8 cellular contexts compared by ENCODE assay signal in genomic region chr7:139828880-139829653, GRCh38. TPM values are rescaled to one million over a fixed set of nuclear protein-coding genes. Genes with fewer than 3 reads are reported as not detected.
DNase-seq lines count a peak whose midpoint lies in the region; ATAC-seq and TF ChIP-seq lines count a peak whose summit lies in the region.

TBXAS1 (plus strand) TSS chr7:139829264; CDS start chr7:139829391, 127 bp downstream.

- H3K23ac ChIP-seq in mesenchymal stem cell (ENCODE audit: low read length in 2 of 2) = no peak within 1 kb of the TSS

- no peaks in the 10 kb centered on the region for H3K9me2 ChIP-seq in Loucy (replicated peaks; ENCODE audit: low read depth, low read length)

- no peaks in the 10 kb centered on the region for H3F3A ChIP-seq in Loucy (ENCODE audit: low read depth)

- H3K27ac ChIP-seq in ascending aorta (no peak within 1 kb of the TSS), mesenchymal stem cell (ENCODE audit: low read length, poor library complexity, severe bottlenecking) (peak within 1 kb of the TSS; percentile 97)

- H3K14ac ChIP-seq in mesenchymal stem cell (ENCODE audit: low read length in 2 of 2) = no peak within 1 kb of the TSS

- peak within 1 kb of the TSS in 1 of 2 experiments; percentile 36 for H3K4ac ChIP-seq in mesenchymal stem cell (ENCODE audit: low read depth in 1 of 2, low read length in 2 of 2)

- no peak within 1 kb of the TSS for H2BK120ac ChIP-seq in mesenchymal stem cell (ENCODE audit: low read depth, low read length)

- H3K79me1 ChIP-seq in mesenchymal stem cell (replicated peaks; ENCODE audit: low read length, poor library complexity, severe bottlenecking) = peaks cover 8% of the 10 kb centered on the region

- peak within 1 kb of the TSS; percentile 65 for H3K4me3 ChIP-seq in Loucy (ENCODE audit: low read length, poor library complexity, severe bottlenecking)
- H3K4me3 ChIP-seq in ascending aorta = peak within 1 kb of the TSS; percentile 0 to 6
- H3K4me3 ChIP-seq in mesenchymal stem cell (ENCODE audit: insufficient read depth in 1 of 2, low read depth in 1 of 2, low read length in 2 of 2) = no peak within 1 kb of the TSS

- H3K79me2 ChIP-seq in Loucy (ENCODE audit: insufficient read depth, low read length) = no peaks in the 10 kb centered on the region

- peak within 1 kb of the TSS; percentile 16 to 81 for H2BK12ac ChIP-seq in mesenchymal stem cell (ENCODE audit: low read length in 2 of 2)

- H4K8ac ChIP-seq in mesenchymal stem cell (ENCODE audit: low read length) = peak within 1 kb of the TSS; percentile 48

- H3K27me3 ChIP-seq in Loucy (ENCODE audit: insufficient read depth, low read length, poor library complexity, severe bottlenecking) = no peaks in the 10 kb centered on the region
- no peaks in the 10 kb centered on the region for H3K27me3 ChIP-seq in ascending aorta
- H3K27me3 ChIP-seq in mesenchymal stem cell (ENCODE audit: control insufficient read depth in 1 of 2, insufficient read depth in 1 of 2, low read length in 2 of 2) = peaks cover 0 to 26% of the 10 kb centered on the region in 2 experiments

- H3K4me2 ChIP-seq in Loucy (ENCODE audit: low read depth, low read length, poor library complexity, severe bottlenecking) (peak within 1 kb of the TSS; percentile 70), mesenchymal stem cell (ENCODE audit: low read length, poor library complexity, severe bottlenecking) (peak within 1 kb of the TSS; percentile 17)

- peak; percentile 14 for DNase-seq in activated naive CD4-positive, alpha-beta T cell treated with anti-CD3 and anti-CD28 coated beads for 36 hours
- DNase-seq in activated naive CD4-positive, alpha-beta T cell (lab: John Stamatoyannopoulos, UW) = no peak
- DNase-seq in ascending aorta (ENCODE audit: low spot score in 2 of 2) (no peak), mesenchymal stem cell (no peak), ureter (ENCODE audit: low spot score) (no peak), GM10266 (ENCODE audit: extremely low spot score) (no peak)

- H4K20me1 ChIP-seq in Loucy (ENCODE audit: insufficient read depth, low read length, poor library complexity, severe bottlenecking) = no peaks in the 10 kb centered on the region

- no peak within 1 kb of the TSS for H2BK15ac ChIP-seq in mesenchymal stem cell (ENCODE audit: low read depth, poor library complexity, severe bottlenecking)

- intact Hi-C loops in activated naive CD4-positive, alpha-beta T cell treated with anti-CD3 and anti-CD28 coated beads for 36 hours (cut with micrococcal nuclease) = loop anchor here (1.0 to 10.0 kb wide), 4 partner anchors 54 to 324 kb away; no protein-coding TSS in a partner anchor
- intact Hi-C loops in ascending aorta (cut with DNase I) = no loop called here

- TF ChIP-seq CTCF in Loucy (conservative IDR thresholded peaks at IDR 0.05; ENCODE audit: low read length) = no peak
- no peak for TF ChIP-seq CTCF in ascending aorta (IDR thresholded peaks at IDR 0.05)
- TF ChIP-seq CTCF in GM10266 (IDR thresholded peaks at IDR 0.05; ENCODE audit: control insufficient read depth, insufficient read depth, low read depth, missing control alignments) = no peak

- H3K9me3 ChIP-seq in Loucy (ENCODE audit: insufficient read depth, low read depth, low read length) (no peaks in the 10 kb centered on the region), ascending aorta (no peaks in the 10 kb centered on the region), mesenchymal stem cell (ENCODE audit: control insufficient read depth, low read length) (peaks cover 2% of the 10 kb centered on the region)

- ATAC-seq in HG03469 (IDR thresholded peaks at IDR 0.05; ENCODE audit: unreplicated experiment) = no peak

- 97% methylated on average over 8 of the region's 9 CpGs for WGBS in mesenchymal stem cell

- H2AK5ac ChIP-seq in mesenchymal stem cell (ENCODE audit: low read length, severe bottlenecking) = peak within 1 kb of the TSS; percentile 96

- peaks cover 4% of the 10 kb centered on the region for H3K27me3 Mint-ChIP-seq in activated naive CD4-positive, alpha-beta T cell treated with anti-CD3 and anti-CD28 coated beads for 36 hours (ENCODE audit: low read depth)

- H2AFZ ChIP-seq in Loucy (ENCODE audit: low read length) (peak within 1 kb of the TSS; percentile 79), mesenchymal stem cell (ENCODE audit: low read depth, low read length) (no peak within 1 kb of the TSS)

- peak within 1 kb of the TSS; percentile 95 for H2BK5ac ChIP-seq in mesenchymal stem cell (ENCODE audit: low read depth, low read length, poor library complexity, severe bottlenecking)

- CTCF ChIA-PET in activated naive CD4-positive, alpha-beta T cell treated with anti-CD3 and anti-CD28 coated beads for 36 hours (lab: Charles Lee) = interaction anchor here (0.6 to 3.4 kb wide), 3 partner anchors 182 to 210 kb away, joined by 3 to 16 read pairs (median 15); no protein-coding TSS in a partner anchor

- peaks cover 5% of the 10 kb centered on the region for H3K9me3 Mint-ChIP-seq in activated naive CD4-positive, alpha-beta T cell treated with anti-CD3 and anti-CD28 coated beads for 36 hours

- peak within 1 kb of the TSS; percentile 50 for H3K4me3 Mint-ChIP-seq in activated naive CD4-positive, alpha-beta T cell treated with anti-CD3 and anti-CD28 coated beads for 36 hours

- H3K4me1 Mint-ChIP-seq in activated naive CD4-positive, alpha-beta T cell treated with anti-CD3 and anti-CD28 coated beads for 36 hours (ENCODE audit: low read depth) = peaks cover 24% of the 10 kb centered on the region

- H3K9ac ChIP-seq in Loucy (ENCODE audit: low read depth, low read length, poor library complexity, severe bottlenecking) (peak within 1 kb of the TSS; percentile 32), mesenchymal stem cell (ENCODE audit: low read length) (no peak within 1 kb of the TSS)

- H3K18ac ChIP-seq in mesenchymal stem cell (ENCODE audit: low read depth in 1 of 2, low read length in 2 of 2) = peak within 1 kb of the TSS; percentile 28 to 57

- H3K36me3 Mint-ChIP-seq in activated naive CD4-positive, alpha-beta T cell treated with anti-CD3 and anti-CD28 coated beads for 36 hours (ENCODE audit: low read depth) = peaks cover 2% of the 10 kb centered on the region

- no peaks in the 10 kb centered on the region for H3K36me3 ChIP-seq in Loucy (ENCODE audit: insufficient read depth, low read length)
- no peaks in the 10 kb centered on the region for H3K36me3 ChIP-seq in ascending aorta
- H3K36me3 ChIP-seq in mesenchymal stem cell (ENCODE audit: control insufficient read depth in 1 of 2, insufficient read depth in 2 of 2, low read depth in 1 of 2, low read length in 2 of 2) = no peaks in the 10 kb centered on the region

- peak within 1 kb of the TSS; percentile 77 for H3K27ac Mint-ChIP-seq in activated naive CD4-positive, alpha-beta T cell treated with anti-CD3 and anti-CD28 coated beads for 36 hours

- H3K4me1 ChIP-seq in Loucy (ENCODE audit: insufficient read depth, low read length, poor library complexity, severe bottlenecking) (peaks cover 30% of the 10 kb centered on the region), ascending aorta (no peaks in the 10 kb centered on the region), mesenchymal stem cell (ENCODE audit: control insufficient read depth, insufficient read depth, low read depth, low read length) (peaks cover 23% of the 10 kb centered on the region)

- peak within 1 kb of the TSS; percentile 45 for H4K91ac ChIP-seq in mesenchymal stem cell (ENCODE audit: low read length)

RNA-seq across cellular contexts. Expression of gene TBXAS1, which starts in this region (rescaled TPM):
- total RNA-seq in activated naive CD4-positive, alpha-beta T cell treated with anti-CD3 and anti-CD28 coated beads for 36 hours = 1 to 10 TPM in 1 of 2 experiments, under 1 TPM in 1; 0.83 to 1.1 TPM
- total RNA-seq in ascending aorta (3.8 TPM), ureter (13.0 TPM)
- polyA plus RNA-seq in mesenchymal stem cell (2013, experiment 1 of 2) = 17.7 TPM
- polyA plus RNA-seq in mesenchymal stem cell (2013, experiment 2 of 2) = 19.0 TPM

Comparison
In these comparisons a context has a peak if more than half of its experiments do, and no peak if none do; other contexts are left out.
1. H3K4me3 ChIP-seq: peak in Loucy (single experiment) and ascending aorta (2 of 2); none in mesenchymal stem cell (0 of 2).